8 cellular contexts compared by ENCODE assay signal in the genomic region with DNA sequence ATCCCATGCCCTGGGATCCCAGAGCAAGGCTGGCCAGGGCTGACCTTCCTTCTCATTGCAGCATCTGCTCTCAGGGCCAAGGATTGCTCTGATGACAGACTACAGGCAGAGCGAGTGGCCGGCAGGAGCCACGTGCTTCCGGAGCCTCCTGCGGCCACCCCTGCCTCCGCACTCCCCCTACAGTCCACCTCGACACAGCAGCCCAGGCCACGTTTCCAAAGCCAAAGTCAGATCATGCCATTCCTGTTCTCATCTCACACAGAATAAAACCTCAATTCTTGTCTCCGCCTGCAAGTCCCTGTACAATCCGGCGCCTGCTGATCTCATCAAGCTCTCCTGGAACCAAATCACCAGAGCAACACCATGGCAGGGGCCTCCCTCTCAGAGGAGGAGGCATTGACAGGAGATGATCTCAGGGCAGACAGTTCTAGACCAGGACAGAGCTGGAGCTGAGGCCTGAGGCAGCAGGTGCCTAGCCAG. TPM values are rescaled to one million over a fixed set of nuclear protein-coding genes. Genes with fewer than 3 reads are reported as not detected.
DNase-seq lines count a peak whose midpoint lies in the region; ATAC-seq and TF ChIP-seq lines count a peak whose summit lies in the region.

No MANE protein-coding gene starts in this region.

- no peaks in the 10 kb centered on the region for H3K9me3 Mint-ChIP-seq in HFFc6
- H3K9me3 Mint-ChIP-seq in activated CD4-positive, alpha-beta T cell treated with anti-CD3 and anti-CD28 coated beads, Interleukin-2, amount 10 ng/mL, durations not matched to agents 24 days and 14 days = no peaks in the 10 kb centered on the region

- H3K4me1 ChIP-seq in breast epithelium = no peaks in the 10 kb centered on the region

- H3K9me3 ChIP-seq in breast epithelium = no peaks in the 10 kb centered on the region

- no peaks in the 10 kb centered on the region for H3K36me3 ChIP-seq in breast epithelium
- H3K36me3 ChIP-seq in kidney epithelial cell (ENCODE audit: control insufficient read depth, insufficient read depth, low read length) = no peaks in the 10 kb centered on the region

- H3K27me3 ChIP-seq in breast epithelium (no peaks in the 10 kb centered on the region), kidney epithelial cell (ENCODE audit: control insufficient read depth, insufficient read depth, low read length) (peaks cover 2% of the 10 kb centered on the region)

- H3K4me3 ChIP-seq in GM12875 (ENCODE audit: low read depth, low read length) (peak overlapping the region; percentile 2), breast epithelium (no peak overlapping the region), kidney epithelial cell (ENCODE audit: low read depth, low read length) (no peak overlapping the region)

- ATAC-seq in stimulated activated naive CD8-positive, alpha-beta T cell treated with anti-CD3 and anti-CD28 coated beads, Interleukin-15, Interleukin-2, amounts not matched to agents 100 U/mL and 50 U/mL, for 24 hours = peak; percentile 26

- no peaks in the 10 kb centered on the region for H3K36me3 Mint-ChIP-seq in HFFc6 (ENCODE audit: low read depth)
- no peaks in the 10 kb centered on the region for H3K36me3 Mint-ChIP-seq in activated CD4-positive, alpha-beta T cell treated with anti-CD3 and anti-CD28 coated beads, Interleukin-2, amount 10 ng/mL, durations not matched to agents 24 days and 14 days (ENCODE audit: low read depth)

- peaks cover 10% of the 10 kb centered on the region for H3K4me1 Mint-ChIP-seq in HFFc6 (ENCODE audit: low read depth)
- H3K4me1 Mint-ChIP-seq in activated CD4-positive, alpha-beta T cell treated with anti-CD3 and anti-CD28 coated beads, Interleukin-2, amount 10 ng/mL, durations not matched to agents 24 days and 14 days = peaks cover 3% of the 10 kb centered on the region

- peak; percentile 70 for TF ChIP-seq CTCF in GM12875 (IDR thresholded peaks at IDR 0.05; ENCODE audit: borderline replicate concordance, insufficient read depth, low read depth, low read length)
- peak; percentile 85 for TF ChIP-seq CTCF in HFFc6 (IDR thresholded peaks at IDR 0.05)
- peak; percentile 36 to 68 (median 59) for TF ChIP-seq CTCF in breast epithelium (IDR thresholded peaks at IDR 0.05)
- peak; percentile 91 for TF ChIP-seq CTCF in kidney epithelial cell (IDR thresholded peaks at IDR 0.05; ENCODE audit: insufficient read depth, low read length, poor library complexity, severe bottlenecking)

- intact Hi-C loops in breast epithelium (cut with DNase I; ENCODE audit: low total_unique reads) = no loop called here
- intact Hi-C loops in activated CD4-positive, alpha-beta T cell treated with anti-CD3 and anti-CD28 coated beads, Interleukin-2, amount 10 ng/mL, durations not matched to agents 24 days and 14 days (cut with micrococcal nuclease) = no loop called here

- DNase-seq in HFFc6 (peak; percentile 78), NCI-H2227 (lab: John Stamatoyannopoulos, UW; ENCODE audit: unreplicated experiment) (peak; percentile 45), breast epithelium (ENCODE audit: low spot score in 2 of 2) (peak; percentile 64 to 66), kidney epithelial cell (ENCODE audit: low read depth) (no peak), NCI-H526 treated with DMSO at 0.1 percent for 48 hours (lab: John Stamatoyannopoulos, UW) (no peak)
- DNase-seq in stimulated activated naive CD8-positive, alpha-beta T cell treated with anti-CD3 and anti-CD28 coated beads, Interleukin-15, Interleukin-2, amounts not matched to agents 100 U/mL and 50 U/mL, for 24 hours = no peak
- DNase-seq in activated CD4-positive, alpha-beta T cell treated with anti-CD3 and anti-CD28 coated beads, Interleukin-2, amount 10 ng/mL, durations not matched to agents 24 days and 14 days = no peak

- H3K4me3 Mint-ChIP-seq in HFFc6 = no peak overlapping the region
- no peak overlapping the region for H3K4me3 Mint-ChIP-seq in activated CD4-positive, alpha-beta T cell treated with anti-CD3 and anti-CD28 coated beads, Interleukin-2, amount 10 ng/mL, durations not matched to agents 24 days and 14 days

- H3K27ac ChIP-seq in breast epithelium = peak overlapping the region; percentile 25 to 58

- no peak for TF ChIP-seq POLR2A in breast epithelium (IDR thresholded peaks at IDR 0.05)

- H3K27ac Mint-ChIP-seq in HFFc6 = peak overlapping the region; percentile 40
- H3K27ac Mint-ChIP-seq in activated CD4-positive, alpha-beta T cell treated with anti-CD3 and anti-CD28 coated beads, Interleukin-2, amount 10 ng/mL, durations not matched to agents 24 days and 14 days = no peak overlapping the region

- H3K27me3 Mint-ChIP-seq in HFFc6 (ENCODE audit: insufficient read depth) = peaks cover 13% of the 10 kb centered on the region
- peaks cover 40% of the 10 kb centered on the region for H3K27me3 Mint-ChIP-seq in activated CD4-positive, alpha-beta T cell treated with anti-CD3 and anti-CD28 coated beads, Interleukin-2, amount 10 ng/mL, durations not matched to agents 24 days and 14 days

RNA-seq across cellular contexts. Expression of gene UPK3A, which starts 20.9 kb away (rescaled TPM):
- not detected for total RNA-seq in HFFc6 (2021; fragmentation: NEBNext Ultra II Directional; extraction: Animal tissue kit (Norgen Biotek cat#: 25700))
- total RNA-seq in breast epithelium = not detected
- total RNA-seq in kidney epithelial cell = not detected in 2 replicates
- total RNA-seq in activated CD4-positive, alpha-beta T cell treated with anti-CD3 and anti-CD28 coated beads, Interleukin-2, amount 10 ng/mL, durations not matched to agents 24 days and 14 days = not detected in 2 replicates

RNA-seq across cellular contexts. Expression of gene KIAA0930, which starts 23.1 kb away (rescaled TPM):
- 10 to 100 TPM; 53.9 to 70.1 (median 57.8) TPM for total RNA-seq in HFFc6 (2021; fragmentation: NEBNext Ultra II Directional; extraction: Animal tissue kit (Norgen Biotek cat#: 25700))
- total RNA-seq in breast epithelium (10 to 100 TPM; 29.4 to 45.3 (median 35.1) TPM), kidney epithelial cell (61.1 and 69.7 TPM in 2 replicates)
- total RNA-seq in activated CD4-positive, alpha-beta T cell treated with anti-CD3 and anti-CD28 coated beads, Interleukin-2, amount 10 ng/mL, durations not matched to agents 24 days and 14 days = 45.3 and 45.6 TPM in 2 replicates

RNA-seq across cellular contexts. Expression of gene FAM118A, which starts 45.9 kb away (rescaled TPM):
- 10 to 100 TPM in 4 of 6 experiments, 1 to 10 TPM in 2; 8.6 to 13.2 (median 10.7) TPM for total RNA-seq in HFFc6 (2021; fragmentation: NEBNext Ultra II Directional; extraction: Animal tissue kit (Norgen Biotek cat#: 25700))
- 100 to 1,000 TPM in 1 of 3 donors, 10 to 100 TPM in 2; 33.8 to 104 (median 55.4) TPM for total RNA-seq in breast epithelium
- total RNA-seq in kidney epithelial cell = 13.3 and 15.3 TPM in 2 replicates
- 32.0 and 32.5 TPM in 2 replicates for total RNA-seq in activated CD4-positive, alpha-beta T cell treated with anti-CD3 and anti-CD28 coated beads, Interleukin-2, amount 10 ng/mL, durations not matched to agents 24 days and 14 days

Comparison
In these comparisons a context has a peak if more than half of its experiments do, and no peak if none do; other contexts are left out.
1. DNase-seq: peak in HFFc6 (single experiment), NCI-H2227 (single experiment) and breast epithelium (2 of 2); none in kidney epithelial cell (single experiment), stimulated activated naive CD8-positive, alpha-beta T cell treated with anti-CD3 and anti-CD28 coated beads, Interleukin-15, Interleukin-2, amounts not matched to agents 100 U/mL and 50 U/mL, for 24 hours (single experiment), NCI-H526 treated with DMSO at 0.1 percent for 48 hours (single experiment) and activated CD4-positive, alpha-beta T cell treated with anti-CD3 and anti-CD28 coated beads, Interleukin-2, amount 10 ng/mL, durations not matched to agents 24 days and 14 days (single experiment).
2. Peak in every context shown above with its lines, with median percentiles within 50 percentile points of each other: CTCF ChIP-seq.